Comparison of ENCODE assay signal across 12 cellular contexts in the genomic region with DNA sequence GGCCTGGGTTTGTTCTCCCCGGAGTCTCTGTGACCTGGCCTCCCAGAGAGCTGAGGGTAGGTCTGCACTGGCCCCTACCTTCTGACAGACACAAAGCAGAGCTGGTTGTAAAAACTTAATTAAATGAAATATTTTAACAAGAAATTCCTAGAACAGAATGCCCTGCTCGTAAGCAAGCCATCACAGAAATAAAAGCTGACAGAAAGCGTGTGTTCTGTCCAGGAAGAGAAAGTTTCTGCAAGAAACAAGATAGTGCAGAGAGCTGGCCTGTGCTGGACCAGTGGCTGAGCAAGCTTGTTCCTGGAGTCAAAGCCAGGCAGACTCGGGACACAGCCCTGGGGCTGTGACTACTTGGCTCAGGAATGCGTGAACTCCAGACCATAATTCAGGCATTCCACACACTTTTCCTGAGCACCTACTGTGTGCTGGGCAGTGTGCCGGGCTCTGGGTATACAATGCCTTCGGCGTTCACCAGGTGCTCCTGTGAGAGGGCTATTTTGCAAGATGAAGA. TPM values are rescaled to one million over a fixed set of nuclear protein-coding genes. Genes with fewer than 3 reads are reported as not detected.
A peak's percentile ranks its signal among the peaks of the same experiment; 100 is the strongest.
DNase-seq lines count a peak whose midpoint lies in the region; ATAC-seq and TF ChIP-seq lines count a peak whose summit lies in the region.
"Had no signal": no experiment of that assay in that cellular context is flagged by ENCODE, and none has a peak within 500 bp of the region (broad histone marks: within the 10 kb centered on the region; RNA-seq: fewer than 3 reads in every experiment).

No MANE protein-coding gene starts in this region.

- H3K9ac ChIP-seq in rectal smooth muscle tissue (ENCODE audit: low read length) = no peak overlapping the region

- H3K9me3 ChIP-seq in Panc1 (ENCODE audit: control insufficient read depth, insufficient read depth, low read depth, low read length) = no peaks in the 10 kb centered on the region

- H3K36me3 Mint-ChIP-seq in activated CD8-positive, alpha-beta memory T cell treated with anti-CD3 and anti-CD28 coated beads, Interleukin-2, amount 10 ng/mL, durations not matched to agents 7 days and 5 days = no peaks in the 10 kb centered on the region
- H3K36me3 Mint-ChIP-seq: CD8-positive, alpha-beta T cell; IgD-negative memory B cell had no signal

- intact Hi-C loops in Panc1 (cut with micrococcal nuclease; ENCODE audit: unreplicated experiment) = no loop called here

- DNase-seq in Daoy (ENCODE audit: low read depth) = peak; percentile 41
- no peak for DNase-seq in Panc1 (ENCODE audit: low read depth, low spot score)
- DNase-seq in fibroblast of the aortic adventitia (ENCODE audit: low read depth) = peak; percentile 2
- no peak for DNase-seq in activated CD8-positive, alpha-beta memory T cell treated with anti-CD3 and anti-CD28 coated beads, Interleukin-2, amount 10 ng/mL, durations not matched to agents 7 days and 5 days
- DNase-seq in epidermal melanocyte (ENCODE audit: insufficient read length, low spot score) = no peak
- DNase-seq: activated effector memory CD4-positive, alpha-beta T cell treated with Interleukin-2 at 50 U/mL for 16 hours; CD8-positive, alpha-beta T cell had no signal

- no peaks in the 10 kb centered on the region for H3K9me3 Mint-ChIP-seq in activated CD8-positive, alpha-beta memory T cell treated with anti-CD3 and anti-CD28 coated beads, Interleukin-2, amount 10 ng/mL, durations not matched to agents 7 days and 5 days (ENCODE audit: low read depth)
- H3K9me3 Mint-ChIP-seq: CD8-positive, alpha-beta T cell had no signal

- no peaks in the 10 kb centered on the region for H3K27me3 ChIP-seq in Panc1 (ENCODE audit: control insufficient read depth, insufficient read depth, low read length)
- no peaks in the 10 kb centered on the region for H3K27me3 ChIP-seq in rectal smooth muscle tissue (ENCODE audit: control insufficient read depth, insufficient read depth, low read length)

- in situ Hi-C loops in Panc1 (cut with HindIII; ENCODE audit: low pct_unique_long_range_greater_than_20kb, low sequenced_read_pairs) = no loop called here

- no peaks in the 10 kb centered on the region for H3K36me3 ChIP-seq in Panc1 (ENCODE audit: control insufficient read depth, insufficient read depth, low read length)
- no peaks in the 10 kb centered on the region for H3K36me3 ChIP-seq in rectal smooth muscle tissue (ENCODE audit: control insufficient read depth, insufficient read depth, low read length)

- TF ChIP-seq CTCF in Panc1 (IDR thresholded peaks at IDR 0.05) (no peak), fibroblast of the aortic adventitia (IDR thresholded peaks at IDR 0.05; ENCODE audit: insufficient read depth, low read length) (no peak)

- H3K4me3 ChIP-seq in Panc1 (ENCODE audit: low read depth in 2 of 2, low read length in 2 of 2) = no peak overlapping the region
- H3K4me3 ChIP-seq in fibroblast of the aortic adventitia (ENCODE audit: low read depth, low read length) = no peak overlapping the region
- H3K4me3 ChIP-seq in rectal smooth muscle tissue (ENCODE audit: low read length) = no peak overlapping the region

- H3K27me3 Mint-ChIP-seq in activated CD8-positive, alpha-beta memory T cell treated with anti-CD3 and anti-CD28 coated beads, Interleukin-2, amount 10 ng/mL, durations not matched to agents 7 days and 5 days = no peaks in the 10 kb centered on the region

- H3K4me1 ChIP-seq in Panc1 (ENCODE audit: control insufficient read depth, insufficient read depth, low read length) (no peaks in the 10 kb centered on the region), rectal smooth muscle tissue (ENCODE audit: control insufficient read depth, insufficient read depth, low read length) (peaks cover 2% of the 10 kb centered on the region)

- BruUV-seq in Panc1 (replicated peaks; lab: Mats Ljungman, UMichigan) = no TSS peak

- H3K4me1 Mint-ChIP-seq in activated CD8-positive, alpha-beta memory T cell treated with anti-CD3 and anti-CD28 coated beads, Interleukin-2, amount 10 ng/mL, durations not matched to agents 7 days and 5 days = no peaks in the 10 kb centered on the region

- H3K4me3 Mint-ChIP-seq in activated CD8-positive, alpha-beta memory T cell treated with anti-CD3 and anti-CD28 coated beads, Interleukin-2, amount 10 ng/mL, durations not matched to agents 7 days and 5 days = no peak overlapping the region
- H3K4me3 Mint-ChIP-seq: CD8-positive, alpha-beta T cell; IgD-negative memory B cell had no signal

- H3K27ac ChIP-seq in Panc1 (ENCODE audit: low read length) (no peak overlapping the region), rectal smooth muscle tissue (ENCODE audit: low read depth, low read length) (peak overlapping the region; percentile 2)

- POLR2A ChIA-PET in Panc1 (lab: Charles Lee) = no interaction called here

- ATAC-seq in Panc1 (peak; percentile 76), GM21723 (IDR thresholded peaks at IDR 0.05; ENCODE audit: unreplicated experiment) (no peak), HG03520 (IDR thresholded peaks at IDR 0.05; ENCODE audit: unreplicated experiment) (no peak)
- ATAC-seq in activated CD8-positive, alpha-beta memory T cell treated with anti-CD3 and anti-CD28 coated beads, Interleukin-2, amount 10 ng/mL, durations not matched to agents 7 days and 5 days = no peak
- ATAC-seq: activated CD4-positive, CD25-positive, alpha-beta regulatory T cell treated with anti-CD3 and anti-CD28 coated beads, Interleukin-2, amount 50 U/mL, for 24 hours; CD8-positive, alpha-beta T cell had no signal

- CTCF ChIA-PET in Panc1 (lab: Charles Lee) = no interaction called here
- CTCF ChIA-PET in activated CD8-positive, alpha-beta memory T cell treated with anti-CD3 and anti-CD28 coated beads, Interleukin-2, amount 10 ng/mL, durations not matched to agents 7 days and 5 days (lab: Charles Lee) = no interaction called here

- H3K27ac Mint-ChIP-seq in activated CD8-positive, alpha-beta memory T cell treated with anti-CD3 and anti-CD28 coated beads, Interleukin-2, amount 10 ng/mL, durations not matched to agents 7 days and 5 days = no peak overlapping the region
- H3K27ac Mint-ChIP-seq: CD8-positive, alpha-beta T cell; IgD-negative memory B cell had no signal

RNA-seq across cellular contexts. Expression of a gene that starts 51.6 kb away (rescaled TPM):
- not detected in 2 replicates for total RNA-seq in Daoy (2014; rRNA removed; shearing (Covaris generic))
- 1.2 TPM for total RNA-seq in Panc1 (2021; ENCODE audit: unreplicated experiment)
- not detected for polyA plus RNA-seq in Panc1 (2012; ENCODE audit: insufficient read length)
- total RNA-seq in fibroblast of the aortic adventitia (ENCODE audit: low replicate concordance) = under 0.01 TPM in 1 of 2 replicates, not detected in the other
- not detected for total RNA-seq in activated CD8-positive, alpha-beta memory T cell treated with anti-CD3 and anti-CD28 coated beads, Interleukin-2, amount 10 ng/mL, durations not matched to agents 7 days and 5 days
- total RNA-seq: CD8-positive, alpha-beta T cell had no signal
- polyA plus RNA-seq: IgD-negative memory B cell had no signal

Comparison
In these comparisons a context has a peak if more than half of its experiments do, and no peak if none do; other contexts are left out.
1. DNase-seq: peak in Daoy (single experiment) and fibroblast of the aortic adventitia (single experiment); none in Panc1 (single experiment), activated CD8-positive, alpha-beta memory T cell treated with anti-CD3 and anti-CD28 coated beads, Interleukin-2, amount 10 ng/mL, durations not matched to agents 7 days and 5 days (single experiment) and epidermal melanocyte (single experiment).